In genomic region chr15:92029104-92029466, GRCh38 we compare ENCODE assay signal across 23 cellular contexts.
DNase-seq lines count a peak whose midpoint lies in the region; ATAC-seq, FAIRE-seq and TF ChIP-seq lines count a peak whose summit lies in the region.
"Had no signal": no experiment of that assay in that cellular context is flagged by ENCODE, and none has a peak within 500 bp of the region (broad histone marks: within the 10 kb centered on the region; RNA-seq: fewer than 3 reads in every experiment).

No MANE protein-coding gene starts in this region.

- H3K27me3 ChIP-seq in liver (ENCODE audit: control insufficient read depth in 4 of 4, insufficient read depth in 4 of 4, low read length in 3 of 4) (no peaks in the 10 kb centered on the region), HepG2 (ENCODE audit: control insufficient read depth in 1 of 2, insufficient read depth in 2 of 2, low read length in 2 of 2) (peaks cover 0 to 6% of the 10 kb centered on the region in 2 experiments; a peak in 1 of 5 replicates), left lung (no peaks in the 10 kb centered on the region)
- H3K27me3 ChIP-seq: adrenal gland, cardiac muscle cell had no signal

- no peak for TF ChIP-seq EP300 in HepG2 (IDR thresholded peaks at IDR 0.05; ENCODE audit: low read depth in 2 of 2, low read length in 2 of 2)
- TF ChIP-seq EP300 in HepG2 (CRISPR knock-in tag; IDR thresholded peaks at IDR 0.05; ENCODE audit: borderline replicate concordance) = no peak

- H3K9me3 ChIP-seq in liver (ENCODE audit: control insufficient read depth in 4 of 4, low read length in 3 of 4) (no peaks in the 10 kb centered on the region), HepG2 (ENCODE audit: low read length) (no peaks in the 10 kb centered on the region), left lung (no peaks in the 10 kb centered on the region)
- H3K9me3 ChIP-seq: adrenal gland, prostate gland had no signal

- no peak overlapping the region for H3K4me2 ChIP-seq in HepG2 (ENCODE audit: low read depth, low read length)

- in situ Hi-C loops in HepG2 (cut with HindIII; ENCODE audit: extremely low pct_ligation_motif_present, low pct_unique_long_range_greater_than_20kb) = no loop called here

- peak overlapping the region; percentile 27 to 54 for H3K27ac ChIP-seq in liver (ENCODE audit: low read depth in 1 of 2, low read length in 2 of 2)
- H3K27ac ChIP-seq in HepG2 (ENCODE audit: extremely low read length, insufficient read depth, low read length) = no peak overlapping the region
- H3K27ac ChIP-seq in left lung = peak overlapping the region; percentile 45 to 49
- peak overlapping the region; percentile 39 for H3K27ac ChIP-seq in temporal lobe (ENCODE audit: low read depth, low read length)
- H3K27ac ChIP-seq: cardiac muscle cell had no signal

- H3K4me1 ChIP-seq in liver (ENCODE audit: control insufficient read depth in 4 of 4, insufficient read depth in 4 of 4, low read length in 3 of 4) (no peaks in the 10 kb centered on the region), HepG2 (ENCODE audit: insufficient read depth, low read length) (no peaks in the 10 kb centered on the region), left lung (peaks cover 6 to 36% of the 10 kb centered on the region in 2 donors)
- H3K4me1 ChIP-seq: prostate gland had no signal

- intact Hi-C loops in HepG2 (cut with micrococcal nuclease; ENCODE audit: unreplicated experiment) = no loop called here
- intact Hi-C loops in left lung (cut with DNase I) = no loop called here

- H4K20me1 ChIP-seq in HepG2 (ENCODE audit: insufficient read depth, low read length) = no peaks in the 10 kb centered on the region

- no peak overlapping the region for H3K4me3 ChIP-seq in liver (ENCODE audit: low read depth in 1 of 3, low read length in 3 of 3)
- H3K4me3 ChIP-seq in HepG2 (replicated peaks in 1 of 3; ENCODE audit: insufficient read depth in 1 of 3, low read depth in 2 of 3, low read length in 3 of 3) = no peak overlapping the region
- no peak overlapping the region for H3K4me3 ChIP-seq in left lung
- H3K4me3 ChIP-seq: adrenal gland, cardiac muscle cell, prostate gland had no signal

- TF ChIP-seq CTCF in liver (IDR thresholded peaks at IDR 0.05; ENCODE audit: low read depth, low read length, missing input control) = no peak
- TF ChIP-seq CTCF in HepG2 (CRISPR knock-in tag; IDR thresholded peaks at IDR 0.05) = no peak
- TF ChIP-seq CTCF in left lung (IDR thresholded peaks at IDR 0.05) = no peak

- WGBS in liver = 82% methylated on average over 6 of the region's 6 CpGs
- WGBS in HepG2 (ENCODE audit: low lambda C conversion rate) = 40% methylated on average over 6 of the region's 6 CpGs

- POLR2A ChIA-PET in HepG2 (lab: Yijun Ruan, JAX) = no interaction called here

- CTCF ChIA-PET in HepG2 (lab: Yijun Ruan, JAX; ENCODE audit: low intra/inter-chr PET ratio, low total read pairs) = no interaction called here

- DNase-seq in HepG2 (ENCODE audit: low spot score) (no peak), left lung (no peak), NCI-H524 treated with DMSO at 0.1 percent for 48 hours (lab: John Stamatoyannopoulos, UW) (no peak), middle frontal gyrus (ENCODE audit: extremely low spot score, low spot score) (no peak)
- DNase-seq in central memory CD4-positive, alpha-beta T cell = no peak
- DNase-seq: activated effector memory CD4-positive, alpha-beta T cell treated with Interleukin-2 at 50 U/mL for 16 hours; adrenal gland; DMS79; effector CD4-positive, alpha-beta T cell; glutamatergic neuron; Karpas-422; NCI-H1048; NCI-H2081; stimulated activated CD4-positive, alpha-beta T cell treated with anti-CD3 and anti-CD28 coated beads, Interleukin-12 subunit alpha, Interleukin-12 subunit beta, amount 100 ng/mL, for 4 hours; stimulated activated CD8-positive, alpha-beta memory T cell treated with anti-CD3 and anti-CD28 coated beads, Interleukin-4, amount 100 ng/mL, for 48 hours; substantia nigra had no signal

- no peak for FAIRE-seq in HepG2 (lab: Jason Lieb, UNC)
- FAIRE-seq: RCC 7860 had no signal

- no peaks in the 10 kb centered on the region for H3K79me2 ChIP-seq in HepG2 (ENCODE audit: insufficient read depth, low read length)

- no TSS peak for BruUV-seq in HepG2 (replicated peaks; lab: Mats Ljungman, UMichigan)

- no peak for TF ChIP-seq RAD21 in liver (IDR thresholded peaks at IDR 0.05)
- no peak for TF ChIP-seq RAD21 in HepG2 (CRISPR knock-in tag; IDR thresholded peaks at IDR 0.05)

- no peak for TF ChIP-seq POLR2A in HepG2 (IDR thresholded peaks at IDR 0.05; ENCODE audit: insufficient read depth in 1 of 2, low read depth in 2 of 2, low read length in 2 of 2)

- no peak overlapping the region for H2AFZ ChIP-seq in HepG2 (ENCODE audit: low read length)

- H3K36me3 ChIP-seq in liver (ENCODE audit: control insufficient read depth in 4 of 4, insufficient read depth in 3 of 4, low read depth in 1 of 4, low read length in 3 of 4) = no peaks in the 10 kb centered on the region
- H3K36me3 ChIP-seq in HepG2 (replicated peaks in 1 of 2; ENCODE audit: control insufficient read depth in 1 of 2, insufficient read depth in 2 of 2, low read length in 2 of 2) = no peaks in the 10 kb centered on the region
- no peaks in the 10 kb centered on the region for H3K36me3 ChIP-seq in left lung
- H3K36me3 ChIP-seq: adrenal gland, cardiac muscle cell, prostate gland had no signal

- H3K9ac ChIP-seq in liver (ENCODE audit: low read depth in 1 of 2, low read length in 2 of 2) (no peak overlapping the region), HepG2 (ENCODE audit: insufficient read depth, low read depth, low read length) (no peak overlapping the region)

- no peak for ATAC-seq in HepG2
- no peak for ATAC-seq in left lung
- no peak for ATAC-seq in HG03045 (IDR thresholded peaks at IDR 0.05; ENCODE audit: unreplicated experiment)
- ATAC-seq: left lobe of liver had no signal

TF ChIP-seq in liver, 16 proteins besides CTCF, POLR2A, EP300 and RAD21:
- TF ChIP-seq SP1 (IDR thresholded peaks at IDR 0.05) = no peak
- peak; percentile 57 for TF ChIP-seq NR2F2 (IDR thresholded peaks at IDR 0.05)
- TF ChIP-seq REST (IDR thresholded peaks at IDR 0.05) = peak; percentile 67

TF ChIP-seq in HepG2, 621 proteins besides CTCF, POLR2A, EP300 and RAD21:
- TF ChIP-seq DRAP1 (CRISPR knock-in tag; IDR thresholded peaks at IDR 0.05) (no peak), ZBTB1 (CRISPR knock-in tag; IDR thresholded peaks at IDR 0.05; ENCODE audit: borderline replicate concordance) (no peak), MTA1 (CRISPR knock-in tag; IDR thresholded peaks at IDR 0.05; ENCODE audit: borderline replicate concordance) (no peak), SALL1 (CRISPR knock-in tag; IDR thresholded peaks at IDR 0.05) (no peak), ZNF720 (CRISPR knock-in tag; IDR thresholded peaks at IDR 0.05) (no peak), CCAR2 (optimal IDR thresholded peaks at IDR 0.05; ENCODE audit: low read depth, low read length) (no peak), CAMTA2 (CRISPR knock-in tag; IDR thresholded peaks at IDR 0.05; ENCODE audit: borderline replicate concordance) (no peak), ZNF850 (CRISPR knock-in tag; conservative IDR thresholded peaks at IDR 0.05) (no peak), ZNF710 (CRISPR knock-in tag; IDR thresholded peaks at IDR 0.05; ENCODE audit: borderline replicate concordance) (no peak), TRIM24 (CRISPR knock-in tag; IDR thresholded peaks at IDR 0.05) (no peak), NFYB (CRISPR knock-in tag; IDR thresholded peaks at IDR 0.05) (no peak), KAT7 (CRISPR knock-in tag; IDR thresholded peaks at IDR 0.05; ENCODE audit: borderline replicate concordance) (no peak), CREB1 (IDR thresholded peaks at IDR 0.05) (no peak), CREB1 (CRISPR knock-in tag; IDR thresholded peaks at IDR 0.05) (no peak), DMTF1 (CRISPR knock-in tag; IDR thresholded peaks at IDR 0.05) (no peak)
